1 cellular context compared by ENCODE assay signal in the genomic region with DNA sequence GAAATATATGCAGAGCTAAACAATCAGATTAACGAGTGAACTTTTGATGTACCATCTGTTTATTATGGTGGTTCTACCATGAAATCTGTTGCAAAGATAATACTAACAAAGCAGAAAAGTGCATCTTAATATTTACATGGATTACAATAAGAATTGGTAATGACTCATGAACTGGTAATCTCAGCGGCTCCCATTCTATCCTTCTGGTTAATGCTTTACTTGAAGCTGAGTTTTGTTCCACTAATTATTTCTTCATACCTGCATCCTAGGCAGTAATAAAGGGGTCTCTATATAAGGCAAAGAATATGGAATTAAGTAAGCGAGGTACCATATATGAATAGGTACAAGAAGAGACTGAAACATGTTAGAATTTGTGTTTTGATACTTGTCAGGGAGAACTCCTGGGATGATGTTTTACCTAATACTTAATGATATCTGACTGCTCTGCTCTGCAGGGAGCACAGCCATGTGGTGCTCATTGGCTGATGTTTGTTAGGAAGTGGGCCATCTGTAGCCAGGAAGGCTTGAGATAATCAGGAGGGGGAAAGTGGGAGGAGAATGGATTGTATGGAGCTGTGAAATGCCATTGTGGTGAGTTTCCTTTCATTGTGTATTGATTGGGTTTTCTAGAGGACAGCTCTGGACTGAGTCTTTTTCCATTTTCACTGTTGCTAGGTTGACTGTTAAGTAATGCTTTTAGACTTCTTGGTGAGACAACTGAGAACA.
TF ChIP-seq lines count a peak whose summit lies in the region.

No MANE protein-coding gene starts in this region.

TF ChIP-seq in HepG2, 621 proteins besides CTCF, POLR2A, EP300 and RAD21 (continued from another document):
- TF ChIP-seq ZNF263 (CRISPR knock-in tag; IDR thresholded peaks at IDR 0.05) (peak; percentile 28; the same call in 1 of the 2 replicates), SAP130 (CRISPR knock-in tag; IDR thresholded peaks at IDR 0.05; ENCODE audit: low read depth) (no peak), RFX5 (IDR thresholded peaks at IDR 0.05; ENCODE audit: low read depth, low read length) (peak; percentile 31; the same call in 1 of the 2 replicates), STAT5B (CRISPR knock-in tag; IDR thresholded peaks at IDR 0.05) (no peak), TBX2 (CRISPR knock-in tag; IDR thresholded peaks at IDR 0.05; ENCODE audit: borderline replicate concordance) (no peak), SOX13 (IDR thresholded peaks at IDR 0.05) (no peak), SOX13 (CRISPR knock-in tag; conservative IDR thresholded peaks at IDR 0.05 in 1 of 2, IDR thresholded peaks at IDR 0.05 in 1 of 2) (peak in 1 of 2 experiments; percentile 48; a peak in 1 of 4 replicates), ZNF883 (CRISPR knock-in tag; IDR thresholded peaks at IDR 0.05; ENCODE audit: not compliant biosample characterization) (no peak), SOX5 (CRISPR knock-in tag; IDR thresholded peaks at IDR 0.05; ENCODE audit: borderline replicate concordance) (peak; percentile 46; the same call in 1 of the 2 replicates)
- TF ChIP-seq, protein P1, sequence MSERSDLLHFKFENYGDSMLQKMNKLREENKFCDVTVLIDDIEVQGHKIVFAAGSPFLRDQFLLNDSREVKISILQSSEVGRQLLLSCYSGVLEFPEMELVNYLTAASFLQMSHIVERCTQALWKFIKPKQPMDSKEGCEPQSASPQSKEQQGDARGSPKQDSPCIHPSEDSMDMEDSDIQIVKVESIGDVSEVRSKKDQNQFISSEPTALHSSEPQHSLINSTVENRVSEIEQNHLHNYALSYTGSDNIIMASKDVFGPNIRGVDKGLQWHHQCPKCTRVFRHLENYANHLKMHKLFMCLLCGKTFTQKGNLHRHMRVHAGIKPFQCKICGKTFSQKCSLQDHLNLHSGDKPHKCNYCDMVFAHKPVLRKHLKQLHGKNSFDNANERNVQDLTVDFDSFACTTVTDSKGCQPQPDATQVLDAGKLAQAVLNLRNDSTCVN (CRISPR knock-in tag; IDR thresholded peaks at IDR 0.05; ENCODE audit: borderline replicate concordance) = peak; percentile 93
- TF ChIP-seq, protein P2, sequence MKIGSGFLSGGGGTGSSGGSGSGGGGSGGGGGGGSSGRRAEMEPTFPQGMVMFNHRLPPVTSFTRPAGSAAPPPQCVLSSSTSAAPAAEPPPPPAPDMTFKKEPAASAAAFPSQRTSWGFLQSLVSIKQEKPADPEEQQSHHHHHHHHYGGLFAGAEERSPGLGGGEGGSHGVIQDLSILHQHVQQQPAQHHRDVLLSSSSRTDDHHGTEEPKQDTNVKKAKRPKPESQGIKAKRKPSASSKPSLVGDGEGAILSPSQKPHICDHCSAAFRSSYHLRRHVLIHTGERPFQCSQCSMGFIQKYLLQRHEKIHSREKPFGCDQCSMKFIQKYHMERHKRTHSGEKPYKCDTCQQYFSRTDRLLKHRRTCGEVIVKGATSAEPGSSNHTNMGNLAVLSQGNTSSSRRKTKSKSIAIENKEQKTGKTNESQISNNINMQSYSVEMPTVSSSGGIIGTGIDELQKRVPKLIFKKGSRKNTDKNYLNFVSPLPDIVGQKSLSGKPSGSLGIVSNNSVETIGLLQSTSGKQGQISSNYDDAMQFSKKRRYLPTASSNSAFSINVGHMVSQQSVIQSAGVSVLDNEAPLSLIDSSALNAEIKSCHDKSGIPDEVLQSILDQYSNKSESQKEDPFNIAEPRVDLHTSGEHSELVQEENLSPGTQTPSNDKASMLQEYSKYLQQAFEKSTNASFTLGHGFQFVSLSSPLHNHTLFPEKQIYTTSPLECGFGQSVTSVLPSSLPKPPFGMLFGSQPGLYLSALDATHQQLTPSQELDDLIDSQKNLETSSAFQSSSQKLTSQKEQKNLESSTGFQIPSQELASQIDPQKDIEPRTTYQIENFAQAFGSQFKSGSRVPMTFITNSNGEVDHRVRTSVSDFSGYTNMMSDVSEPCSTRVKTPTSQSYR (CRISPR knock-in tag; IDR thresholded peaks at IDR 0.05; ENCODE audit: borderline replicate concordance) = no peak
- TF ChIP-seq, protein P3, sequence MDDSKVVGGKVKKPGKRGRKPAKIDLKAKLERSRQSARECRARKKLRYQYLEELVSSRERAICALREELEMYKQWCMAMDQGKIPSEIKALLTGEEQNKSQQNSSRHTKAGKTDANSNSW (CRISPR knock-in tag; IDR thresholded peaks at IDR 0.05; ENCODE audit: borderline replicate concordance) = no peak
TF ChIP-seq in HepG2: peak in this region for 5.
